In genomic region chr5:74766887-74767578, GRCh38 we compare ENCODE assay signal across 1 cellular context.
TF ChIP-seq lines count a peak whose summit lies in the region.

A gene with protein sequence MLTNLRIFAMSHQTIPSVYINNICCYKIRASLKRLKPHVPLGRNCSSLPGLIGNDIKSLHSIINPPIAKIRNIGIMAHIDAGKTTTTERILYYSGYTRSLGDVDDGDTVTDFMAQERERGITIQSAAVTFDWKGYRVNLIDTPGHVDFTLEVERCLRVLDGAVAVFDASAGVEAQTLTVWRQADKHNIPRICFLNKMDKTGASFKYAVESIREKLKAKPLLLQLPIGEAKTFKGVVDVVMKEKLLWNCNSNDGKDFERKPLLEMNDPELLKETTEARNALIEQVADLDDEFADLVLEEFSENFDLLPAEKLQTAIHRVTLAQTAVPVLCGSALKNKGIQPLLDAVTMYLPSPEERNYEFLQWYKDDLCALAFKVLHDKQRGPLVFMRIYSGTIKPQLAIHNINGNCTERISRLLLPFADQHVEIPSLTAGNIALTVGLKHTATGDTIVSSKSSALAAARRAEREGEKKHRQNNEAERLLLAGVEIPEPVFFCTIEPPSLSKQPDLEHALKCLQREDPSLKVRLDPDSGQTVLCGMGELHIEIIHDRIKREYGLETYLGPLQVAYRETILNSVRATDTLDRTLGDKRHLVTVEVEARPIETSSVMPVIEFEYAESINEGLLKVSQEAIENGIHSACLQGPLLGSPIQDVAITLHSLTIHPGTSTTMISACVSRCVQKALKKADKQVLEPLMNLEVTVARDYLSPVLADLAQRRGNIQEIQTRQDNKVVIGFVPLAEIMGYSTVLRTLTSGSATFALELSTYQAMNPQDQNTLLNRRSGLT (minus strand): TSS chr5:74767117. CDS start chr5:74763742, 3,375 bp downstream.
Gene NSA2, plus strand, starts transcription at chr5:74767249. Its CDS starts 112 bp downstream, at chr5:74767361.

TF ChIP-seq in WTC11, 78 proteins besides CTCF, POLR2A, EP300 and RAD21 (continued from another document):
- TF ChIP-seq ZNF532 (CRISPR knock-in tag; IDR thresholded peaks at IDR 0.05; ENCODE audit: borderline replicate concordance) (no peak), TCF7 (CRISPR knock-in tag; IDR thresholded peaks at IDR 0.05; ENCODE audit: low read depth) (no peak), ESRRA (CRISPR knock-in tag; IDR thresholded peaks at IDR 0.05; ENCODE audit: borderline replicate concordance) (no peak)
TF ChIP-seq in WTC11: peak in this region for 18.
